ENCODE assay signal across 15 cellular contexts in the genomic region with DNA sequence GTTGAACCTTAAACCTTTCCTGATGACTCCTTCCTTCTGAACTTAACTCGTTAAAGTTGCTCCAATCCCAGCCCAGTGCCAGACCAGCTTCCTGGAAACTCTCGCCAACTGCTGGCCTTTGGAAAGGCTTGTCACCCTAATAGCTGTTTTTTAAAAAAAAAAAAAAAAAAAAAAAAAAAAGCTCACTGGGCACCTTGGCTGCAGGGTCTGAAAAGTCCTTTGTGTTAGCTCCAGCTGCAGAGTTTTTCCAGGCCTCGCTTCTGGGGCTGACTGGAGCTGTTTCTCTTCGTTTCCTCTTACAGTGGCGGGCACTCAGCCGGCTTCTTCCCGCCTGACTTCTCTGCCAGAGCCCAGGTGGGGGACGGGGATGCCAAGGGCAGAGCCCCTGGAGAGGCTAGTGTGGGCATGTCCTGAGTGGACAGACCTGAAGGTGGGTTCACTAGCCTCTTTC. TPM values are rescaled to one million over a fixed set of nuclear protein-coding genes. Genes with fewer than 3 reads are reported as not detected.
DNase-seq lines count a peak whose midpoint lies in the region; ATAC-seq and TF ChIP-seq lines count a peak whose summit lies in the region.
"Had no signal": no experiment of that assay in that cellular context is flagged by ENCODE, and none has a peak within 500 bp of the region (broad histone marks: within the 10 kb centered on the region; RNA-seq: fewer than 3 reads in every experiment).

No MANE protein-coding gene starts in this region.

- H3K4me1 ChIP-seq in stomach smooth muscle (ENCODE audit: control insufficient read depth, insufficient read depth, low read length) = peaks cover 45% of the 10 kb centered on the region

- no peaks in the 10 kb centered on the region for H3K36me3 ChIP-seq in stomach smooth muscle (ENCODE audit: control insufficient read depth in 2 of 2, insufficient read depth in 2 of 2, low read length in 2 of 2)

- DNase-seq in fibroblast of the aortic adventitia (ENCODE audit: low read depth) = peak; percentile 29
- no peak for DNase-seq in neural crest cell (ENCODE audit: low read depth, low spot score)
- DNase-seq in GM03348 (ENCODE audit: low spot score) = no peak
- DNase-seq in activated naive CD8-positive, alpha-beta T cell treated with anti-CD3 and anti-CD28 coated beads for 36 hours = no peak
- no peak for DNase-seq in NCI-H226
- DNase-seq: activated T-cell treated with anti-CD3 and anti-CD28 coated beads for 4 hours; central memory CD4-positive, alpha-beta T cell; DMS153; mesendoderm; NCI-H146; SHP77 had no signal

- H3K4me3 ChIP-seq in fibroblast of the aortic adventitia (ENCODE audit: low read depth, low read length) (no peak overlapping the region), stomach smooth muscle (ENCODE audit: low read length in 2 of 2) (peak overlapping the region; percentile 29 to 31)

- peak overlapping the region; percentile 54 to 66 for H3K9ac ChIP-seq in stomach smooth muscle (ENCODE audit: low read length in 2 of 2)

- peak overlapping the region; percentile 92 for H3K27ac Mint-ChIP-seq in neural crest cell (ENCODE audit: unreplicated experiment)
- H3K27ac Mint-ChIP-seq in activated naive CD8-positive, alpha-beta T cell treated with anti-CD3 and anti-CD28 coated beads for 36 hours = no peak overlapping the region
- H3K27ac Mint-ChIP-seq: activated naive CD8-positive, alpha-beta T cell had no signal

- H3K4me1 Mint-ChIP-seq in neural crest cell = peaks cover 38% of the 10 kb centered on the region
- peaks cover 3% of the 10 kb centered on the region for H3K4me1 Mint-ChIP-seq in activated naive CD8-positive, alpha-beta T cell treated with anti-CD3 and anti-CD28 coated beads for 36 hours

- ATAC-seq in SK-N-SH treated with all-trans-retinoic acid at 6 μM for 48 hours = peak; percentile 40; the same call in 2 of the 3 replicates
- no peak for ATAC-seq in HG03108 (IDR thresholded peaks at IDR 0.05; ENCODE audit: unreplicated experiment)

- no peaks in the 10 kb centered on the region for H3K27me3 ChIP-seq in stomach smooth muscle (ENCODE audit: control insufficient read depth in 1 of 2, insufficient read depth in 2 of 2, low read length in 2 of 2)

- H3K4me3 Mint-ChIP-seq in neural crest cell = peak overlapping the region; percentile 36
- no peak overlapping the region for H3K4me3 Mint-ChIP-seq in activated naive CD8-positive, alpha-beta T cell treated with anti-CD3 and anti-CD28 coated beads for 36 hours
- H3K4me3 Mint-ChIP-seq: activated naive CD8-positive, alpha-beta T cell had no signal

- H3K27ac ChIP-seq in stomach smooth muscle (ENCODE audit: low read length) = peak overlapping the region; percentile 80

- TF ChIP-seq CTCF in fibroblast of the aortic adventitia (IDR thresholded peaks at IDR 0.05; ENCODE audit: insufficient read depth, low read length) (no peak), neural crest cell (conservative IDR thresholded peaks at IDR 0.05) (no peak)

- no peaks in the 10 kb centered on the region for H3K27me3 Mint-ChIP-seq in neural crest cell (ENCODE audit: low read depth)
- H3K27me3 Mint-ChIP-seq in activated naive CD8-positive, alpha-beta T cell treated with anti-CD3 and anti-CD28 coated beads for 36 hours = no peaks in the 10 kb centered on the region
- H3K27me3 Mint-ChIP-seq: activated naive CD8-positive, alpha-beta T cell had no signal

- no peaks in the 10 kb centered on the region for H3K9me3 ChIP-seq in stomach smooth muscle (ENCODE audit: control insufficient read depth in 2 of 2, low read length in 2 of 2)

- no peaks in the 10 kb centered on the region for H3K9me3 Mint-ChIP-seq in neural crest cell
- H3K9me3 Mint-ChIP-seq in activated naive CD8-positive, alpha-beta T cell treated with anti-CD3 and anti-CD28 coated beads for 36 hours = no peaks in the 10 kb centered on the region

- H3K36me3 Mint-ChIP-seq in neural crest cell (ENCODE audit: low read depth) = no peaks in the 10 kb centered on the region
- H3K36me3 Mint-ChIP-seq in activated naive CD8-positive, alpha-beta T cell treated with anti-CD3 and anti-CD28 coated beads for 36 hours = no peaks in the 10 kb centered on the region

TF ChIP-seq in SK-N-SH treated with all-trans-retinoic acid at 6 μM for 48 hours, 23 proteins besides CTCF, POLR2A, EP300 and RAD21:
- TF ChIP-seq, protein P1, sequence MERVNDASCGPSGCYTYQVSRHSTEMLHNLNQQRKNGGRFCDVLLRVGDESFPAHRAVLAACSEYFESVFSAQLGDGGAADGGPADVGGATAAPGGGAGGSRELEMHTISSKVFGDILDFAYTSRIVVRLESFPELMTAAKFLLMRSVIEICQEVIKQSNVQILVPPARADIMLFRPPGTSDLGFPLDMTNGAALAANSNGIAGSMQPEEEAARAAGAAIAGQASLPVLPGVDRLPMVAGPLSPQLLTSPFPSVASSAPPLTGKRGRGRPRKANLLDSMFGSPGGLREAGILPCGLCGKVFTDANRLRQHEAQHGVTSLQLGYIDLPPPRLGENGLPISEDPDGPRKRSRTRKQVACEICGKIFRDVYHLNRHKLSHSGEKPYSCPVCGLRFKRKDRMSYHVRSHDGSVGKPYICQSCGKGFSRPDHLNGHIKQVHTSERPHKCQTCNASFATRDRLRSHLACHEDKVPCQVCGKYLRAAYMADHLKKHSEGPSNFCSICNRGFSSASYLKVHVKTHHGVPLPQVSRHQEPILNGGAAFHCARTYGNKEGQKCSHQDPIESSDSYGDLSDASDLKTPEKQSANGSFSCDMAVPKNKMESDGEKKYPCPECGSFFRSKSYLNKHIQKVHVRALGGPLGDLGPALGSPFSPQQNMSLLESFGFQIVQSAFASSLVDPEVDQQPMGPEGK (CRISPR knock-in tag; IDR thresholded peaks at IDR 0.05; ENCODE audit: borderline replicate concordance) = no peak
- TF ChIP-seq ZNF70 (CRISPR knock-in tag; IDR thresholded peaks at IDR 0.05) (no peak), CSDC2 (CRISPR knock-in tag; IDR thresholded peaks at IDR 0.05) (no peak), SNAI2 (CRISPR knock-in tag; IDR thresholded peaks at IDR 0.05) (no peak), TCF4 (CRISPR knock-in tag; IDR thresholded peaks at IDR 0.05; ENCODE audit: borderline replicate concordance) (no peak)

RNA-seq across cellular contexts. Expression of a gene that starts 25.1 kb away (rescaled TPM):
- total RNA-seq in fibroblast of the aortic adventitia (ENCODE audit: low replicate concordance) = 5.5 and 7.3 TPM in 2 replicates
- 2.3 TPM in 2 replicates for total RNA-seq in neural crest cell
- under 1 TPM; 0.12 to 0.14 TPM for total RNA-seq in activated naive CD8-positive, alpha-beta T cell treated with anti-CD3 and anti-CD28 coated beads for 36 hours
